15 cellular contexts compared by ENCODE assay signal in genomic region chr3:50008931-50009330, GRCh38.
DNase-seq lines count a peak whose midpoint lies in the region; ATAC-seq, FAIRE-seq and TF ChIP-seq lines count a peak whose summit lies in the region.
"Had no signal": no experiment of that assay in that cellular context is flagged by ENCODE, and none has a peak within 500 bp of the region (broad histone marks: within the 10 kb centered on the region; RNA-seq: fewer than 3 reads in every experiment).

No MANE protein-coding gene starts in this region.

- TF ChIP-seq CTCF in AG10803 (conservative IDR thresholded peaks at IDR 0.05; ENCODE audit: low read length) (no peak), GM12878 (IDR thresholded peaks at IDR 0.05 in 2 of 3, conservative IDR thresholded peaks at IDR 0.05 in 1 of 3; ENCODE audit: control insufficient read depth in 2 of 3, extremely low read depth in 1 of 3, insufficient read depth in 1 of 3, low read depth in 3 of 3, low read length in 3 of 3) (no peak)

- FAIRE-seq in GM12878 (lab: Jason Lieb, UNC): no peak

- no peak overlapping the region for H3K9ac ChIP-seq in GM12878 (ENCODE audit: control insufficient read depth, insufficient read depth, low read length)
- H3K9ac ChIP-seq: BLaER1 treated with 17β-estradiol and CSF1 and Interleukin-3, amounts not matched to agents 10 nM and 100 nM had no signal

- RAD21 ChIA-PET in GM12878 (lab: Charles Lee; ENCODE audit: unreplicated experiment): no interaction called here

- no peak overlapping the region for H3K27ac ChIP-seq in GM12878 (ENCODE audit: control insufficient read depth, insufficient read depth)
- H3K27ac ChIP-seq: BLaER1 treated with 17β-estradiol and CSF1 and Interleukin-3, amounts not matched to agents 10 nM and 100 nM; colonic mucosa; neutrophil had no signal

- intact Hi-C loops in GM12878 (cut with micrococcal nuclease; ENCODE audit: unreplicated experiment): no loop called here

- 86% methylated on average over 1 of the region's 1 CpG for WGBS in GM12878 (ENCODE audit: insufficient coverage, insufficient replicate concordance, low lambda C conversion rate, missing lambda C conversion rate)

- no peaks in the 10 kb centered on the region for H3K27me3 ChIP-seq in GM12878 (replicated peaks in 1 of 2; ENCODE audit: control insufficient read depth in 2 of 2, insufficient read depth in 2 of 2, low read length in 1 of 2)
- H3K27me3 ChIP-seq: BLaER1 treated with 17β-estradiol and CSF1 and Interleukin-3, amounts not matched to agents 10 nM and 100 nM; colonic mucosa; neutrophil had no signal

- ATAC-seq in GM12878 (no peak), GM18867 (IDR thresholded peaks at IDR 0.05; ENCODE audit: unreplicated experiment) (no peak)
- no peak for ATAC-seq in stimulated activated naive B cell treated with anti-CD40 and anti-IgM and Interleukin-4, amounts not matched to agents 10 μg/mL and 1 μg/mL and 100 μg/mL, for 72 hours (replicated peaks)
- ATAC-seq: activated CD8-positive, alpha-beta T cell treated with anti-CD3 and anti-CD28 coated beads, Interleukin-2, amount 10 ng/mL, durations not matched to agents 7 days and 5 days had no signal

- H3K36me3 ChIP-seq in GM12878 (ENCODE audit: control insufficient read depth in 2 of 2, insufficient read depth in 2 of 2, low read length in 1 of 2): peaks cover 0 to 3% of the 10 kb centered on the region in 2 experiments; a peak in 3 of 4 replicates
- H3K36me3 ChIP-seq: colonic mucosa had no signal

- H3K36me3 Mint-ChIP-seq in stimulated activated naive B cell treated with anti-CD40 and anti-IgM and Interleukin-4, amounts not matched to agents 10 μg/mL and 1 μg/mL and 100 μg/mL, for 72 hours: peaks cover 14 to 20% of the 10 kb centered on the region in 2 donors

- no peaks in the 10 kb centered on the region for H3K9me3 Mint-ChIP-seq in stimulated activated naive B cell treated with anti-CD40 and anti-IgM and Interleukin-4, amounts not matched to agents 10 μg/mL and 1 μg/mL and 100 μg/mL, for 72 hours

- POLR2A ChIA-PET in GM12878 (lab: Charles Lee): interaction anchor here (0.5 to 1.4 kb wide), 2 partner anchors 11 to 30 kb away, joined by 3 to 4 read pairs; no protein-coding TSS in a partner anchor

- in situ Hi-C loops in GM12878 (cut with MboI): no loop called here

- BruUV-seq in GM12878 (replicated peaks; lab: Mats Ljungman, UMichigan): TSS peak; percentile 30

- SMC1A ChIA-PET in GM12878 (lab: Charles Lee; ENCODE audit: uncharacterized antibody, unreplicated experiment): no interaction called here

- H3K4me3 ChIP-seq in AG10803 (ENCODE audit: low read length) (no peak overlapping the region), GM12878 (no peak overlapping the region)
- H3K4me3 ChIP-seq: BLaER1 treated with 17β-estradiol and CSF1 and Interleukin-3, amounts not matched to agents 10 nM and 100 nM; colonic mucosa had no signal

- H3K4me1 Mint-ChIP-seq in stimulated activated naive B cell treated with anti-CD40 and anti-IgM and Interleukin-4, amounts not matched to agents 10 μg/mL and 1 μg/mL and 100 μg/mL, for 72 hours: peaks cover 0 to 3% of the 10 kb centered on the region in 2 donors

- TF ChIP-seq POLR2A in GM12878 (IDR thresholded peaks at IDR 0.05; ENCODE audit: low read depth, low read length): no peak

- H3K27me3 Mint-ChIP-seq in stimulated activated naive B cell treated with anti-CD40 and anti-IgM and Interleukin-4, amounts not matched to agents 10 μg/mL and 1 μg/mL and 100 μg/mL, for 72 hours: no peaks in the 10 kb centered on the region

- H3K79me2 ChIP-seq in GM12878 (ENCODE audit: control insufficient read depth, insufficient read depth, low read length): no peaks in the 10 kb centered on the region

- CTCF ChIA-PET in GM12878 (lab: Yijun Ruan, JAX): interaction anchor here (0.6 kb wide), 1 partner anchor 53 kb away, joined by 3 read pairs; no protein-coding TSS in a partner anchor

- H2AFZ ChIP-seq in GM12878 (ENCODE audit: control insufficient read depth, low read depth, low read length): no peak overlapping the region

- H3K4me1 ChIP-seq in GM12878 (ENCODE audit: control insufficient read depth, insufficient read depth, low read length): no peaks in the 10 kb centered on the region
- H3K4me1 ChIP-seq: BLaER1 treated with 17β-estradiol and CSF1 and Interleukin-3, amounts not matched to agents 10 nM and 100 nM; colonic mucosa had no signal

- no peak overlapping the region for H3K4me2 ChIP-seq in GM12878 (ENCODE audit: control insufficient read depth, insufficient read depth)
- H3K4me2 ChIP-seq: BLaER1 treated with 17β-estradiol and CSF1 and Interleukin-3, amounts not matched to agents 10 nM and 100 nM had no signal

- no peak for TF ChIP-seq RAD21 in GM12878 (IDR thresholded peaks at IDR 0.05; ENCODE audit: insufficient read depth, low read depth, low read length)

- no peak for TF ChIP-seq EP300 in GM12878 (IDR thresholded peaks at IDR 0.05; ENCODE audit: borderline replicate concordance in 1 of 2, control insufficient read depth in 1 of 2, low read depth in 2 of 2, low read length in 2 of 2)

- H3K4me3 Mint-ChIP-seq in stimulated activated naive B cell treated with anti-CD40 and anti-IgM and Interleukin-4, amounts not matched to agents 10 μg/mL and 1 μg/mL and 100 μg/mL, for 72 hours: no peak overlapping the region
- H3K4me3 Mint-ChIP-seq: activated CD8-positive, alpha-beta T cell treated with anti-CD3 and anti-CD28 coated beads, Interleukin-2, amount 10 ng/mL, durations not matched to agents 7 days and 5 days had no signal

- no peaks in the 10 kb centered on the region for H4K20me1 ChIP-seq in GM12878 (ENCODE audit: control insufficient read depth, insufficient read depth)

- H3K27ac Mint-ChIP-seq in stimulated activated naive B cell treated with anti-CD40 and anti-IgM and Interleukin-4, amounts not matched to agents 10 μg/mL and 1 μg/mL and 100 μg/mL, for 72 hours: no peak overlapping the region
- H3K27ac Mint-ChIP-seq: activated CD8-positive, alpha-beta T cell treated with anti-CD3 and anti-CD28 coated beads, Interleukin-2, amount 10 ng/mL, durations not matched to agents 7 days and 5 days had no signal

- no peaks in the 10 kb centered on the region for H3K9me3 ChIP-seq in GM12878 (replicated peaks; ENCODE audit: control insufficient read depth, insufficient read depth, low read length)
- H3K9me3 ChIP-seq: BLaER1 treated with 17β-estradiol and CSF1 and Interleukin-3, amounts not matched to agents 10 nM and 100 nM; colonic mucosa; neutrophil had no signal

- DNase-seq in AG10803 (ENCODE audit: low read depth) (peak; percentile 45), LHCN-M2 (ENCODE audit: low read depth) (peak; percentile 79), GM12878 (ENCODE audit: low read depth, low spot score) (no peak), kidney tubule cell (ENCODE audit: low spot score) (peak; percentile 73), NCI-H2227 treated with DMSO at 0.1 percent for 48 hours (lab: John Stamatoyannopoulos, UW) (no peak)
- no peak for DNase-seq in activated CD8-positive, alpha-beta memory T cell treated with anti-CD3 and anti-CD28 coated beads for 24 hours
- DNase-seq in stimulated activated naive B cell treated with anti-CD40 and anti-IgM and Interleukin-4, amounts not matched to agents 10 μg/mL and 1 μg/mL and 100 μg/mL, for 72 hours: no peak
- DNase-seq: activated CD8-positive, alpha-beta T cell treated with anti-CD3 and anti-CD28 coated beads, Interleukin-2, amount 10 ng/mL, durations not matched to agents 7 days and 5 days; colonic mucosa; GDM1; NCI-H345; T1000 had no signal

TF ChIP-seq in GM12878, 131 proteins besides CTCF, POLR2A, EP300 and RAD21 (continues in another document):
- TF ChIP-seq STAT1 (conservative IDR thresholded peaks at IDR 0.05) (no peak), TARDBP (IDR thresholded peaks at IDR 0.05; ENCODE audit: borderline replicate concordance) (no peak), CEBPB (IDR thresholded peaks at IDR 0.05; ENCODE audit: borderline replicate concordance in 1 of 2, low read depth in 2 of 2, low read length in 2 of 2) (no peak), NR2F1 (conservative IDR thresholded peaks at IDR 0.05) (no peak), NBN (IDR thresholded peaks at IDR 0.05) (no peak), E2F8 (IDR thresholded peaks at IDR 0.05; ENCODE audit: low read depth, partially characterized antibody) (no peak), SRF (IDR thresholded peaks at IDR 0.05; ENCODE audit: low read depth in 2 of 2, low read length in 2 of 2) (no peak), ZBED1 (IDR thresholded peaks at IDR 0.05; ENCODE audit: borderline replicate concordance) (no peak), BMI1 (IDR thresholded peaks at IDR 0.05; ENCODE audit: borderline replicate concordance) (no peak), EED (IDR thresholded peaks at IDR 0.05; ENCODE audit: low read depth) (no peak), RBBP5 (conservative IDR thresholded peaks at IDR 0.05) (no peak)
- TF ChIP-seq, protein P1, sequence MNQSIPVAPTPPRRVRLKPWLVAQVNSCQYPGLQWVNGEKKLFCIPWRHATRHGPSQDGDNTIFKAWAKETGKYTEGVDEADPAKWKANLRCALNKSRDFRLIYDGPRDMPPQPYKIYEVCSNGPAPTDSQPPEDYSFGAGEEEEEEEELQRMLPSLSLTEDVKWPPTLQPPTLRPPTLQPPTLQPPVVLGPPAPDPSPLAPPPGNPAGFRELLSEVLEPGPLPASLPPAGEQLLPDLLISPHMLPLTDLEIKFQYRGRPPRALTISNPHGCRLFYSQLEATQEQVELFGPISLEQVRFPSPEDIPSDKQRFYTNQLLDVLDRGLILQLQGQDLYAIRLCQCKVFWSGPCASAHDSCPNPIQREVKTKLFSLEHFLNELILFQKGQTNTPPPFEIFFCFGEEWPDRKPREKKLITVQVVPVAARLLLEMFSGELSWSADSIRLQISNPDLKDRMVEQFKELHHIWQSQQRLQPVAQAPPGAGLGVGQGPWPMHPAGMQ (IDR thresholded peaks at IDR 0.05; ENCODE audit: borderline replicate concordance): no peak

Comparison
In these comparisons a context has a peak if more than half of its experiments do, and no peak if none do; other contexts are left out.
1. DNase-seq: peak in AG10803 (single experiment), LHCN-M2 (single experiment) and kidney tubule cell (single experiment); none in GM12878 (single experiment), NCI-H2227 treated with DMSO at 0.1 percent for 48 hours (single experiment), activated CD8-positive, alpha-beta memory T cell treated with anti-CD3 and anti-CD28 coated beads for 24 hours (single experiment) and stimulated activated naive B cell treated with anti-CD40 and anti-IgM and Interleukin-4, amounts not matched to agents 10 μg/mL and 1 μg/mL and 100 μg/mL, for 72 hours (single experiment).